Comparison of ENCODE assay signal across 8 cellular contexts in the genomic region with DNA sequence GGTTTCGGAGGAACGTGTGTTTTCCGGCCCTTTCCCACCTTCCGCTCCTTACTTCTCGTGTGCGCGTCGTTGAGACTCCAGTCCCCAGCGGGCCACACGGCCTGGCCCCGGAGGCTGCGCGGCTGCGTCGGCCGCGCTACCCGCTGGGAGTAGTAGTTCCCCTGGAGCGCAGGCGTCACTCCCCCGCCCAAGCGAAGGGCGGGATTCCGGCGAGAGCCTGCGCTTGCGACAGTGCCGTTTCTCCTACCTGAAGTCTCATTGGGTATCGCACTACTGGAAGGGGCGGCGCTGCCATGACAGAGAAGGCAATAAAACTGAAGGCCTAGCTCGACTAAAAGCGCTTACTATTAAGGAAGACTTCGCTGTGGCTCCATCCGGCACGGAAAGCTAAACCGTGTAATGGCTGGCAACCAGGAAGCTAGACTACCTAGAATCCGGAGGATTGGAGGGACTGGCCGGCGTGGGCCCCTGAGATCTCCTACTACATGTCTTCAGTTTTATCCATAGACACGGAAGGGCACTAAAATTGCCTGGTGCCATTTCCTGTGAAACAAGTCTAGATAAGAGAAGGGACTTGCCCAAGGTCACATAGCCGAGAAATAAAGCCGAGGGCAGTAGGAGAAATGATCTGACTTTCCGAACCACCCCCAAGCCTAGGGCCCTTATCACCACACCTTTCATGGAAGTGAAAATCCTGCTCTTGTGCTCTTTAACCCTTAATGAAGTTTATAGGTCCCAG. TPM values are rescaled to one million over a fixed set of nuclear protein-coding genes. Genes with fewer than 3 reads are reported as not detected.
DNase-seq lines count a peak whose midpoint lies in the region; ATAC-seq, FAIRE-seq and TF ChIP-seq lines count a peak whose summit lies in the region.

No MANE protein-coding gene starts in this region.

- H3K27me3 ChIP-seq in bronchial epithelial cell (ENCODE audit: control insufficient read depth, insufficient read depth, low read length): no peaks in the 10 kb centered on the region
- no peaks in the 10 kb centered on the region for H3K27me3 ChIP-seq in small intestine (ENCODE audit: control insufficient read depth in 2 of 2, insufficient read depth in 2 of 2, low read length in 2 of 2)

- DNase-seq in AG08395 (ENCODE audit: low spot score) (peak; percentile 97), NCI-H2227 (lab: John Stamatoyannopoulos, UW; ENCODE audit: unreplicated experiment) (peak; percentile 99), bronchial epithelial cell (ENCODE audit: low read depth) (peak; percentile 96), iPS-NIHi11 (ENCODE audit: low spot score) (peak; percentile 93), small intestine (peak; percentile 99)

- no peaks in the 10 kb centered on the region for H3K9me3 ChIP-seq in small intestine (ENCODE audit: control insufficient read depth, low read depth)

- no peaks in the 10 kb centered on the region for H3K4me1 ChIP-seq in small intestine (ENCODE audit: control insufficient read depth in 2 of 2, insufficient read depth in 1 of 2, low read depth in 1 of 2, low read length in 1 of 2)

- ATAC-seq in GM18909 (IDR thresholded peaks at IDR 0.05; ENCODE audit: poor library complexity, unreplicated experiment) (peak; percentile 84), HG03159 (IDR thresholded peaks at IDR 0.05; ENCODE audit: unreplicated experiment) (peak; percentile 75)

- TF ChIP-seq CTCF in WI38 (IDR thresholded peaks at IDR 0.05; ENCODE audit: low read depth, low read length) (no peak), bronchial epithelial cell (IDR thresholded peaks at IDR 0.05; ENCODE audit: insufficient read depth, low read length, severe bottlenecking) (no peak)

- FAIRE-seq in bronchial epithelial cell (lab: Jason Lieb, UNC): no peak
- no peak for FAIRE-seq in small intestine (lab: Jason Lieb, UNC)

- H3K4me3 ChIP-seq in WI38 (ENCODE audit: low read depth, low read length) (peak overlapping the region; percentile 100), bronchial epithelial cell (ENCODE audit: low read depth, low read length) (peak overlapping the region; percentile 98), small intestine (ENCODE audit: low read depth in 1 of 2, low read length in 2 of 2) (peak overlapping the region; percentile 58 to 78)

- H3K27ac ChIP-seq in small intestine (ENCODE audit: low read depth in 1 of 2, low read length in 1 of 2): peak overlapping the region; percentile 99 to 100

- H3K36me3 ChIP-seq in bronchial epithelial cell (ENCODE audit: control insufficient read depth, insufficient read depth, low read length): peaks cover 2% of the 10 kb centered on the region
- no peaks in the 10 kb centered on the region for H3K36me3 ChIP-seq in small intestine (ENCODE audit: control insufficient read depth in 2 of 2, insufficient read depth in 2 of 2, low read length in 2 of 2)

- WGBS in small intestine, 3 donors: 0 to 1% (median 0%) methylated on average over 41 to 44 of the region's 44 CpGs

RNA-seq across cellular contexts. Expression of gene TMEM69, which starts 0.8 kb away (rescaled TPM):
- total RNA-seq in bronchial epithelial cell: 8.2 and 10.1 TPM in 2 replicates
- 10 to 100 TPM; 13.2 to 25.1 (median 13.8) TPM for polyA plus RNA-seq in small intestine

RNA-seq across cellular contexts. Expression of gene GPBP1L1, which starts 0.8 kb away (rescaled TPM):
- total RNA-seq in bronchial epithelial cell: 140 and 147 TPM in 2 replicates
- polyA plus RNA-seq in small intestine: 100 to 1,000 TPM in 1 of 3 donors, 10 to 100 TPM in 2; 74.2 to 112 (median 91.1) TPM

Comparison
In these comparisons a context has a peak if more than half of its experiments do, and no peak if none do; other contexts are left out.
1. Peak in every context shown above with its lines: DNase-seq, ATAC-seq, H3K4me3 ChIP-seq and H3K27ac ChIP-seq.